ENCODE assay signal across 1 cellular context in genomic region chr12:67287311-67287710, GRCh38.
TF ChIP-seq lines count a peak whose summit lies in the region.

No MANE protein-coding gene starts in this region.

TF ChIP-seq in WTC11, 78 proteins besides CTCF, POLR2A, EP300 and RAD21 (continued from another document):
- no peak for TF ChIP-seq PREB (CRISPR knock-in tag; IDR thresholded peaks at IDR 0.05; ENCODE audit: borderline replicate concordance)
- TF ChIP-seq ZMAT4 (CRISPR knock-in tag; IDR thresholded peaks at IDR 0.05), result no peak
- no peak for TF ChIP-seq ERG (CRISPR knock-in tag; IDR thresholded peaks at IDR 0.05)
- TF ChIP-seq CDX4 (CRISPR knock-in tag; IDR thresholded peaks at IDR 0.05; ENCODE audit: borderline replicate concordance), result no peak
- TF ChIP-seq TEAD1 (CRISPR knock-in tag; IDR thresholded peaks at IDR 0.05), result no peak
